In the genomic region with DNA sequence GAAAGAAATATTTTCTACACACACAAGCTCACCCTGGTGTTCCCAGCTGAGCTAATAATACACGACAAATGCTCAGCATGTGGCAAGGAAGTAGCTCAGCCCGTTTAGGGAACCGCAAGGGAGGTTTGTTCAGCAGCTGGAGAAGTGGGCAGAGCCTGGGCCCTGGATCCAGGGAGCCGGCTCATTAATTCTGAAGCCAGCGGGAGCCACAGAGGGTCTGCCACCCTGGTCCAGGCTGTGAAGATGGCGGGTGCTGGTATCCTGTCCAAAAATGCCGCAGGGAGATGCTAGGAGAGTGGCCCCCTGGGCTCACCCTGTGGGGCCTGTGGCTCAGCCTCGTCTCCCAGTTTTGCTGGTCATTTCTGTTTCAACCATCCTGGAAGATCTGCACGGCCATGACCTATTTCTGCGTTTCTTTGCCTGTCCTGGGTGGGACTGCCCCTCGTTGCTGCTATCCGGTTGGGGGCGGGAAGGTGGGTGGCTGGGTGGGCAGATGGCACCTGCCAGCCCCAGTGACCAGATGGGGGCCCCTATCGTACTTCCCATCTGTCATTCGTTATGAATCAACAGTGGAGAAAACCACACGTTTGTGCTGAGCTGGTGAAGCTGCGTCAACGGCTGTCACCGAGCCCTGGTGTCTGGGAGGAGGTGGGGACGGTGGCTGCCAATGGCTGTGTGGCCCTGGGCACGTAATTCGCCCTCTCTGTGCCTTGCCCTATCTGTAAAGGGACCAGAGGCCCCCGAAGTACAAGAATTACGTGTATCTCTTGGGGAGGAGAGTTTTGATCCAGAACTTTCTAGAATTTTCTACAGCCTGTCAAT, we compare ENCODE assay signal across 1 cellular context.
TF ChIP-seq lines count a peak whose summit lies in the region.

No MANE protein-coding gene starts in this region.

TF ChIP-seq in IMR-90, 13 proteins besides CTCF, POLR2A, EP300 and RAD21 (continued from another document):
- TF ChIP-seq USF2 (IDR thresholded peaks at IDR 0.05; ENCODE audit: low read depth, low read length) (no peak), MAFK (IDR thresholded peaks at IDR 0.05; ENCODE audit: low read depth, low read length) (no peak)
